Comparison of ENCODE assay signal across 1 cellular context in genomic region chr1:10242811-10243210, GRCh38.
TF ChIP-seq lines count a peak whose summit lies in the region.

No MANE protein-coding gene starts in this region.

TF ChIP-seq in HepG2, 621 proteins besides CTCF, POLR2A, EP300 and RAD21:
- TF ChIP-seq HIVEP1 (CRISPR knock-in tag; IDR thresholded peaks at IDR 0.05) (no peak), YEATS4 (CRISPR knock-in tag; IDR thresholded peaks at IDR 0.05; ENCODE audit: borderline replicate concordance) (no peak), MIER2 (CRISPR knock-in tag; IDR thresholded peaks at IDR 0.05) (no peak), HNF4A (CRISPR knock-in tag; IDR thresholded peaks at IDR 0.05) (no peak), ERF (CRISPR knock-in tag; IDR thresholded peaks at IDR 0.05) (no peak), KDM5A (IDR thresholded peaks at IDR 0.05; ENCODE audit: borderline replicate concordance, low read length) (no peak), ZNF678 (CRISPR knock-in tag; IDR thresholded peaks at IDR 0.05) (no peak), TCF7 (IDR thresholded peaks at IDR 0.05; ENCODE audit: low read depth) (no peak)
- TF ChIP-seq, protein P1, sequence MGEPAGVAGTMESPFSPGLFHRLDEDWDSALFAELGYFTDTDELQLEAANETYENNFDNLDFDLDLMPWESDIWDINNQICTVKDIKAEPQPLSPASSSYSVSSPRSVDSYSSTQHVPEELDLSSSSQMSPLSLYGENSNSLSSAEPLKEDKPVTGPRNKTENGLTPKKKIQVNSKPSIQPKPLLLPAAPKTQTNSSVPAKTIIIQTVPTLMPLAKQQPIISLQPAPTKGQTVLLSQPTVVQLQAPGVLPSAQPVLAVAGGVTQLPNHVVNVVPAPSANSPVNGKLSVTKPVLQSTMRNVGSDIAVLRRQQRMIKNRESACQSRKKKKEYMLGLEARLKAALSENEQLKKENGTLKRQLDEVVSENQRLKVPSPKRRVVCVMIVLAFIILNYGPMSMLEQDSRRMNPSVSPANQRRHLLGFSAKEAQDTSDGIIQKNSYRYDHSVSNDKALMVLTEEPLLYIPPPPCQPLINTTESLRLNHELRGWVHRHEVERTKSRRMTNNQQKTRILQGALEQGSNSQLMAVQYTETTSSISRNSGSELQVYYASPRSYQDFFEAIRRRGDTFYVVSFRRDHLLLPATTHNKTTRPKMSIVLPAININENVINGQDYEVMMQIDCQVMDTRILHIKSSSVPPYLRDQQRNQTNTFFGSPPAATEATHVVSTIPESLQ (CRISPR knock-in tag; conservative IDR thresholded peaks at IDR 0.05), result no peak
- TF ChIP-seq, protein P2, sequence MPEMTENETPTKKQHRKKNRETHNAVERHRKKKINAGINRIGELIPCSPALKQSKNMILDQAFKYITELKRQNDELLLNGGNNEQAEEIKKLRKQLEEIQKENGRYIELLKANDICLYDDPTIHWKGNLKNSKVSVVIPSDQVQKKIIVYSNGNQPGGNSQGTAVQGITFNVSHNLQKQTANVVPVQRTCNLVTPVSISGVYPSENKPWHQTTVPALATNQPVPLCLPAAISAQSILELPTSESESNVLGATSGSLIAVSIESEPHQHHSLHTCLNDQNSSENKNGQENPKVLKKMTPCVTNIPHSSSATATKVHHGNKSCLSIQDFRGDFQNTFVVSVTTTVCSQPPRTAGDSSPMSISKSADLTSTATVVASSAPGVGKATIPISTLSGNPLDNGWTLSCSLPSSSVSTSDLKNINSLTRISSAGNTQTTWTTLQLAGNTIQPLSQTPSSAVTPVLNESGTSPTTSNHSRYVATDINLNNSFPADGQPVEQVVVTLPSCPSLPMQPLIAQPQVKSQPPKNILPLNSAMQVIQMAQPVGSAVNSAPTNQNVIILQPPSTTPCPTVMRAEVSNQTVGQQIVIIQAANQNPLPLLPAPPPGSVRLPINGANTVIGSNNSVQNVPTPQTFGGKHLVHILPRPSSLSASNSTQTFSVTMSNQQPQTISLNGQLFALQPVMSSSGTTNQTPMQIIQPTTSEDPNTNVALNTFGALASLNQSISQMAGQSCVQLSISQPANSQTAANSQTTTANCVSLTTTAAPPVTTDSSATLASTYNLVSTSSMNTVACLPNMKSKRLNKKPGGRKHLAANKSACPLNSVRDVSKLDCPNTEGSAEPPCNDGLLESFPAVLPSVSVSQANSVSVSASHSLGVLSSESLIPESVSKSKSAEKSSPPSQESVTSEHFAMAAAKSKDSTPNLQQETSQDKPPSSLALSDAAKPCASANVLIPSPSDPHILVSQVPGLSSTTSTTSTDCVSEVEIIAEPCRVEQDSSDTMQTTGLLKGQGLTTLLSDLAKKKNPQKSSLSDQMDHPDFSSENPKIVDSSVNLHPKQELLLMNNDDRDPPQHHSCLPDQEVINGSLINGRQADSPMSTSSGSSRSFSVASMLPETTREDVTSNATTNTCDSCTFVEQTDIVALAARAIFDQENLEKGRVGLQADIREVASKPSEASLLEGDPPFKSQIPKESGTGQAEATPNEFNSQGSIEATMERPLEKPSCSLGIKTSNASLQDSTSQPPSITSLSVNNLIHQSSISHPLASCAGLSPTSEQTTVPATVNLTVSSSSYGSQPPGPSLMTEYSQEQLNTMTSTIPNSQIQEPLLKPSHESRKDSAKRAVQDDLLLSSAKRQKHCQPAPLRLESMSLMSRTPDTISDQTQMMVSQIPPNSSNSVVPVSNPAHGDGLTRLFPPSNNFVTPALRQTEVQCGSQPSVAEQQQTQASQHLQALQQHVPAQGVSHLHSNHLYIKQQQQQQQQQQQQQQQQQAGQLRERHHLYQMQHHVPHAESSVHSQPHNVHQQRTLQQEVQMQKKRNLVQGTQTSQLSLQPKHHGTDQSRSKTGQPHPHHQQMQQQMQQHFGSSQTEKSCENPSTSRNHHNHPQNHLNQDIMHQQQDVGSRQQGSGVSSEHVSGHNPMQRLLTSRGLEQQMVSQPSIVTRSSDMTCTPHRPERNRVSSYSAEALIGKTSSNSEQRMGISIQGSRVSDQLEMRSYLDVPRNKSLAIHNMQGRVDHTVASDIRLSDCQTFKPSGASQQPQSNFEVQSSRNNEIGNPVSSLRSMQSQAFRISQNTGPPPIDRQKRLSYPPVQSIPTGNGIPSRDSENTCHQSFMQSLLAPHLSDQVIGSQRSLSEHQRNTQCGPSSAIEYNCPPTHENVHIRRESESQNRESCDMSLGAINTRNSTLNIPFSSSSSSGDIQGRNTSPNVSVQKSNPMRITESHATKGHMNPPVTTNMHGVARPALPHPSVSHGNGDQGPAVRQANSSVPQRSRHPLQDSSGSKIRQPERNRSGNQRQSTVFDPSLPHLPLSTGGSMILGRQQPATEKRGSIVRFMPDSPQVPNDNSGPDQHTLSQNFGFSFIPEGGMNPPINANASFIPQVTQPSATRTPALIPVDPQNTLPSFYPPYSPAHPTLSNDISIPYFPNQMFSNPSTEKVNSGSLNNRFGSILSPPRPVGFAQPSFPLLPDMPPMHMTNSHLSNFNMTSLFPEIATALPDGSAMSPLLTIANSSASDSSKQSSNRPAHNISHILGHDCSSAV (CRISPR knock-in tag; IDR thresholded peaks at IDR 0.05; ENCODE audit: borderline replicate concordance), result no peak
- TF ChIP-seq, protein P3, sequence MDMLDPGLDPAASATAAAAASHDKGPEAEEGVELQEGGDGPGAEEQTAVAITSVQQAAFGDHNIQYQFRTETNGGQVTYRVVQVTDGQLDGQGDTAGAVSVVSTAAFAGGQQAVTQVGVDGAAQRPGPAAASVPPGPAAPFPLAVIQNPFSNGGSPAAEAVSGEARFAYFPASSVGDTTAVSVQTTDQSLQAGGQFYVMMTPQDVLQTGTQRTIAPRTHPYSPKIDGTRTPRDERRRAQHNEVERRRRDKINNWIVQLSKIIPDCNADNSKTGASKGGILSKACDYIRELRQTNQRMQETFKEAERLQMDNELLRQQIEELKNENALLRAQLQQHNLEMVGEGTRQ (IDR thresholded peaks at IDR 0.05; ENCODE audit: low read depth, low read length), result no peak
- TF ChIP-seq, protein P3 (CRISPR knock-in tag; IDR thresholded peaks at IDR 0.05; ENCODE audit: borderline replicate concordance), result no peak
- TF ChIP-seq, protein P4, sequence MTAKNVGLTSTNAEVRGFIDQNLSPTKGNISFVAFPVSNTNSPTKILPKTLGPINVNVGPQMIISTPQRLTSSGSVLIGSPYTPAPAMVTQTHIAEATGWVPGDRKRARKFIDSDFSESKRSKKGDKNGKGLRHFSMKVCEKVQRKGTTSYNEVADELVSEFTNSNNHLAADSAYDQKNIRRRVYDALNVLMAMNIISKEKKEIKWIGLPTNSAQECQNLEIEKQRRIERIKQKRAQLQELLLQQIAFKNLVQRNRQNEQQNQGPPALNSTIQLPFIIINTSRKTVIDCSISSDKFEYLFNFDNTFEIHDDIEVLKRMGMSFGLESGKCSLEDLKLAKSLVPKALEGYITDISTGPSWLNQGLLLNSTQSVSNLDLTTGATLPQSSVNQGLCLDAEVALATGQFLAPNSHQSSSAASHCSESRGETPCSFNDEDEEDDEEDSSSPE (CRISPR knock-in tag; IDR thresholded peaks at IDR 0.05), result no peak
